Comparison of ENCODE assay signal across 2 cellular contexts in the genomic region with DNA sequence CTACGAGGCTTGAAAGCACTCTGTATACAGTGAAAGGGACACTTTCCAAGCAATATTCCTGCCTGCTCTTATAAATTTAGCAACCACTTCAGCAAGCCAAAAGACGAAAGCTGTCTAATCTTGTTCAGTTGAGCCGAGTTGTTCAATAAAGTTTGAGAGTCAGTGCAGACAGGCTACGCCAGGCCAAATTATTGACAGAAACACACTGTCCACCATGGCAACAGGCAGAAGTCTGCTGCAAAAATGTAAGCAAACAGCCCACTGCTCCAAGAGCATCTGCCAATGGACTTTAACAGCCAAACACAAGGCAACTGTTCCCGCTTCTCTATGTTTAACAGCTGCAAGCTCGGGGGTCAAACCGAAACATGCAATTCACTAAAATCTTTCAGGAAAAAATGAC.
TF ChIP-seq lines count a peak whose summit lies in the region.

No MANE protein-coding gene starts in this region.

TF ChIP-seq in IMR-90, 13 proteins besides CTCF, POLR2A, EP300 and RAD21 (continued from another document):
- TF ChIP-seq, protein P1, sequence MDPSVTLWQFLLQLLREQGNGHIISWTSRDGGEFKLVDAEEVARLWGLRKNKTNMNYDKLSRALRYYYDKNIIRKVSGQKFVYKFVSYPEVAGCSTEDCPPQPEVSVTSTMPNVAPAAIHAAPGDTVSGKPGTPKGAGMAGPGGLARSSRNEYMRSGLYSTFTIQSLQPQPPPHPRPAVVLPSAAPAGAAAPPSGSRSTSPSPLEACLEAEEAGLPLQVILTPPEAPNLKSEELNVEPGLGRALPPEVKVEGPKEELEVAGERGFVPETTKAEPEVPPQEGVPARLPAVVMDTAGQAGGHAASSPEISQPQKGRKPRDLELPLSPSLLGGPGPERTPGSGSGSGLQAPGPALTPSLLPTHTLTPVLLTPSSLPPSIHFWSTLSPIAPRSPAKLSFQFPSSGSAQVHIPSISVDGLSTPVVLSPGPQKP (IDR thresholded peaks at IDR 0.05; ENCODE audit: borderline replicate concordance, low read depth, low read length), result no peak
- TF ChIP-seq RFX5 (IDR thresholded peaks at IDR 0.05; ENCODE audit: low read depth, low read length) (no peak), CEBPB (IDR thresholded peaks at IDR 0.05; ENCODE audit: low read depth, low read length) (no peak), MAFK (IDR thresholded peaks at IDR 0.05; ENCODE audit: low read depth, low read length) (no peak), RCOR1 (IDR thresholded peaks at IDR 0.05; ENCODE audit: insufficient replicate concordance, low read length) (no peak), NFE2L2 (IDR thresholded peaks at IDR 0.05; ENCODE audit: low read depth, low read length) (no peak), SMC3 (IDR thresholded peaks at IDR 0.05; ENCODE audit: low read depth, low read length) (no peak), BHLHE40 (IDR thresholded peaks at IDR 0.05; ENCODE audit: low read depth, low read length) (no peak), MXI1 (IDR thresholded peaks at IDR 0.05; ENCODE audit: borderline replicate concordance, low read depth, low read length) (no peak), FOS (IDR thresholded peaks at IDR 0.05; ENCODE audit: low read depth, low read length) (no peak)
- TF ChIP-seq, protein P2, sequence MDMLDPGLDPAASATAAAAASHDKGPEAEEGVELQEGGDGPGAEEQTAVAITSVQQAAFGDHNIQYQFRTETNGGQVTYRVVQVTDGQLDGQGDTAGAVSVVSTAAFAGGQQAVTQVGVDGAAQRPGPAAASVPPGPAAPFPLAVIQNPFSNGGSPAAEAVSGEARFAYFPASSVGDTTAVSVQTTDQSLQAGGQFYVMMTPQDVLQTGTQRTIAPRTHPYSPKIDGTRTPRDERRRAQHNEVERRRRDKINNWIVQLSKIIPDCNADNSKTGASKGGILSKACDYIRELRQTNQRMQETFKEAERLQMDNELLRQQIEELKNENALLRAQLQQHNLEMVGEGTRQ (IDR thresholded peaks at IDR 0.05; ENCODE audit: low read depth, low read length), result no peak

TF ChIP-seq in WTC11, 78 proteins besides CTCF, POLR2A, EP300 and RAD21:
- TF ChIP-seq, protein P3, sequence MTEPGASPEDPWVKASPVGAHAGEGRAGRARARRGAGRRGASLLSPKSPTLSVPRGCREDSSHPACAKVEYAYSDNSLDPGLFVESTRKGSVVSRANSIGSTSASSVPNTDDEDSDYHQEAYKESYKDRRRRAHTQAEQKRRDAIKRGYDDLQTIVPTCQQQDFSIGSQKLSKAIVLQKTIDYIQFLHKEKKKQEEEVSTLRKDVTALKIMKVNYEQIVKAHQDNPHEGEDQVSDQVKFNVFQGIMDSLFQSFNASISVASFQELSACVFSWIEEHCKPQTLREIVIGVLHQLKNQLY (CRISPR knock-in tag; IDR thresholded peaks at IDR 0.05), result no peak
- TF ChIP-seq SP1 (CRISPR knock-in tag; conservative IDR thresholded peaks at IDR 0.05), result no peak
- TF ChIP-seq, protein P2 (CRISPR knock-in tag; IDR thresholded peaks at IDR 0.05), result no peak
- TF ChIP-seq, protein P4, sequence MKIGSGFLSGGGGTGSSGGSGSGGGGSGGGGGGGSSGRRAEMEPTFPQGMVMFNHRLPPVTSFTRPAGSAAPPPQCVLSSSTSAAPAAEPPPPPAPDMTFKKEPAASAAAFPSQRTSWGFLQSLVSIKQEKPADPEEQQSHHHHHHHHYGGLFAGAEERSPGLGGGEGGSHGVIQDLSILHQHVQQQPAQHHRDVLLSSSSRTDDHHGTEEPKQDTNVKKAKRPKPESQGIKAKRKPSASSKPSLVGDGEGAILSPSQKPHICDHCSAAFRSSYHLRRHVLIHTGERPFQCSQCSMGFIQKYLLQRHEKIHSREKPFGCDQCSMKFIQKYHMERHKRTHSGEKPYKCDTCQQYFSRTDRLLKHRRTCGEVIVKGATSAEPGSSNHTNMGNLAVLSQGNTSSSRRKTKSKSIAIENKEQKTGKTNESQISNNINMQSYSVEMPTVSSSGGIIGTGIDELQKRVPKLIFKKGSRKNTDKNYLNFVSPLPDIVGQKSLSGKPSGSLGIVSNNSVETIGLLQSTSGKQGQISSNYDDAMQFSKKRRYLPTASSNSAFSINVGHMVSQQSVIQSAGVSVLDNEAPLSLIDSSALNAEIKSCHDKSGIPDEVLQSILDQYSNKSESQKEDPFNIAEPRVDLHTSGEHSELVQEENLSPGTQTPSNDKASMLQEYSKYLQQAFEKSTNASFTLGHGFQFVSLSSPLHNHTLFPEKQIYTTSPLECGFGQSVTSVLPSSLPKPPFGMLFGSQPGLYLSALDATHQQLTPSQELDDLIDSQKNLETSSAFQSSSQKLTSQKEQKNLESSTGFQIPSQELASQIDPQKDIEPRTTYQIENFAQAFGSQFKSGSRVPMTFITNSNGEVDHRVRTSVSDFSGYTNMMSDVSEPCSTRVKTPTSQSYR (CRISPR knock-in tag; IDR thresholded peaks at IDR 0.05), result no peak
- no peak for TF ChIP-seq IRF2 (CRISPR knock-in tag; IDR thresholded peaks at IDR 0.05; ENCODE audit: borderline replicate concordance, low read depth)
- TF ChIP-seq ELF4 (CRISPR knock-in tag; IDR thresholded peaks at IDR 0.05; ENCODE audit: low read depth), result no peak
- TF ChIP-seq, protein P5, sequence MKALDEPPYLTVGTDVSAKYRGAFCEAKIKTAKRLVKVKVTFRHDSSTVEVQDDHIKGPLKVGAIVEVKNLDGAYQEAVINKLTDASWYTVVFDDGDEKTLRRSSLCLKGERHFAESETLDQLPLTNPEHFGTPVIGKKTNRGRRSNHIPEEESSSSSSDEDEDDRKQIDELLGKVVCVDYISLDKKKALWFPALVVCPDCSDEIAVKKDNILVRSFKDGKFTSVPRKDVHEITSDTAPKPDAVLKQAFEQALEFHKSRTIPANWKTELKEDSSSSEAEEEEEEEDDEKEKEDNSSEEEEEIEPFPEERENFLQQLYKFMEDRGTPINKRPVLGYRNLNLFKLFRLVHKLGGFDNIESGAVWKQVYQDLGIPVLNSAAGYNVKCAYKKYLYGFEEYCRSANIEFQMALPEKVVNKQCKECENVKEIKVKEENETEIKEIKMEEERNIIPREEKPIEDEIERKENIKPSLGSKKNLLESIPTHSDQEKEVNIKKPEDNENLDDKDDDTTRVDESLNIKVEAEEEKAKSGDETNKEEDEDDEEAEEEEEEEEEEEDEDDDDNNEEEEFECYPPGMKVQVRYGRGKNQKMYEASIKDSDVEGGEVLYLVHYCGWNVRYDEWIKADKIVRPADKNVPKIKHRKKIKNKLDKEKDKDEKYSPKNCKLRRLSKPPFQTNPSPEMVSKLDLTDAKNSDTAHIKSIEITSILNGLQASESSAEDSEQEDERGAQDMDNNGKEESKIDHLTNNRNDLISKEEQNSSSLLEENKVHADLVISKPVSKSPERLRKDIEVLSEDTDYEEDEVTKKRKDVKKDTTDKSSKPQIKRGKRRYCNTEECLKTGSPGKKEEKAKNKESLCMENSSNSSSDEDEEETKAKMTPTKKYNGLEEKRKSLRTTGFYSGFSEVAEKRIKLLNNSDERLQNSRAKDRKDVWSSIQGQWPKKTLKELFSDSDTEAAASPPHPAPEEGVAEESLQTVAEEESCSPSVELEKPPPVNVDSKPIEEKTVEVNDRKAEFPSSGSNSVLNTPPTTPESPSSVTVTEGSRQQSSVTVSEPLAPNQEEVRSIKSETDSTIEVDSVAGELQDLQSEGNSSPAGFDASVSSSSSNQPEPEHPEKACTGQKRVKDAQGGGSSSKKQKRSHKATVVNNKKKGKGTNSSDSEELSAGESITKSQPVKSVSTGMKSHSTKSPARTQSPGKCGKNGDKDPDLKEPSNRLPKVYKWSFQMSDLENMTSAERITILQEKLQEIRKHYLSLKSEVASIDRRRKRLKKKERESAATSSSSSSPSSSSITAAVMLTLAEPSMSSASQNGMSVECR (CRISPR knock-in tag; IDR thresholded peaks at IDR 0.05; ENCODE audit: borderline replicate concordance), result no peak
- no peak for TF ChIP-seq SMAD4 (CRISPR knock-in tag; IDR thresholded peaks at IDR 0.05)
- TF ChIP-seq, protein P6, sequence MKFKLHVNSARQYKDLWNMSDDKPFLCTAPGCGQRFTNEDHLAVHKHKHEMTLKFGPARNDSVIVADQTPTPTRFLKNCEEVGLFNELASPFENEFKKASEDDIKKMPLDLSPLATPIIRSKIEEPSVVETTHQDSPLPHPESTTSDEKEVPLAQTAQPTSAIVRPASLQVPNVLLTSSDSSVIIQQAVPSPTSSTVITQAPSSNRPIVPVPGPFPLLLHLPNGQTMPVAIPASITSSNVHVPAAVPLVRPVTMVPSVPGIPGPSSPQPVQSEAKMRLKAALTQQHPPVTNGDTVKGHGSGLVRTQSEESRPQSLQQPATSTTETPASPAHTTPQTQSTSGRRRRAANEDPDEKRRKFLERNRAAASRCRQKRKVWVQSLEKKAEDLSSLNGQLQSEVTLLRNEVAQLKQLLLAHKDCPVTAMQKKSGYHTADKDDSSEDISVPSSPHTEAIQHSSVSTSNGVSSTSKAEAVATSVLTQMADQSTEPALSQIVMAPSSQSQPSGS (CRISPR knock-in tag; IDR thresholded peaks at IDR 0.05; ENCODE audit: borderline replicate concordance, low read depth), result no peak
- TF ChIP-seq, protein P7, sequence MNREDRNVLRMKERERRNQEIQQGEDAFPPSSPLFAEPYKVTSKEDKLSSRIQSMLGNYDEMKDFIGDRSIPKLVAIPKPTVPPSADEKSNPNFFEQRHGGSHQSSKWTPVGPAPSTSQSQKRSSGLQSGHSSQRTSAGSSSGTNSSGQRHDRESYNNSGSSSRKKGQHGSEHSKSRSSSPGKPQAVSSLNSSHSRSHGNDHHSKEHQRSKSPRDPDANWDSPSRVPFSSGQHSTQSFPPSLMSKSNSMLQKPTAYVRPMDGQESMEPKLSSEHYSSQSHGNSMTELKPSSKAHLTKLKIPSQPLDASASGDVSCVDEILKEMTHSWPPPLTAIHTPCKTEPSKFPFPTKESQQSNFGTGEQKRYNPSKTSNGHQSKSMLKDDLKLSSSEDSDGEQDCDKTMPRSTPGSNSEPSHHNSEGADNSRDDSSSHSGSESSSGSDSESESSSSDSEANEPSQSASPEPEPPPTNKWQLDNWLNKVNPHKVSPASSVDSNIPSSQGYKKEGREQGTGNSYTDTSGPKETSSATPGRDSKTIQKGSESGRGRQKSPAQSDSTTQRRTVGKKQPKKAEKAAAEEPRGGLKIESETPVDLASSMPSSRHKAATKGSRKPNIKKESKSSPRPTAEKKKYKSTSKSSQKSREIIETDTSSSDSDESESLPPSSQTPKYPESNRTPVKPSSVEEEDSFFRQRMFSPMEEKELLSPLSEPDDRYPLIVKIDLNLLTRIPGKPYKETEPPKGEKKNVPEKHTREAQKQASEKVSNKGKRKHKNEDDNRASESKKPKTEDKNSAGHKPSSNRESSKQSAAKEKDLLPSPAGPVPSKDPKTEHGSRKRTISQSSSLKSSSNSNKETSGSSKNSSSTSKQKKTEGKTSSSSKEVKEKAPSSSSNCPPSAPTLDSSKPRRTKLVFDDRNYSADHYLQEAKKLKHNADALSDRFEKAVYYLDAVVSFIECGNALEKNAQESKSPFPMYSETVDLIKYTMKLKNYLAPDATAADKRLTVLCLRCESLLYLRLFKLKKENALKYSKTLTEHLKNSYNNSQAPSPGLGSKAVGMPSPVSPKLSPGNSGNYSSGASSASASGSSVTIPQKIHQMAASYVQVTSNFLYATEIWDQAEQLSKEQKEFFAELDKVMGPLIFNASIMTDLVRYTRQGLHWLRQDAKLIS (CRISPR knock-in tag; IDR thresholded peaks at IDR 0.05; ENCODE audit: borderline replicate concordance), result no peak
- TF ChIP-seq JAZF1 (CRISPR knock-in tag; IDR thresholded peaks at IDR 0.05), result no peak
- TF ChIP-seq JUN (CRISPR knock-in tag; IDR thresholded peaks at IDR 0.05), result no peak
- TF ChIP-seq, protein P8, sequence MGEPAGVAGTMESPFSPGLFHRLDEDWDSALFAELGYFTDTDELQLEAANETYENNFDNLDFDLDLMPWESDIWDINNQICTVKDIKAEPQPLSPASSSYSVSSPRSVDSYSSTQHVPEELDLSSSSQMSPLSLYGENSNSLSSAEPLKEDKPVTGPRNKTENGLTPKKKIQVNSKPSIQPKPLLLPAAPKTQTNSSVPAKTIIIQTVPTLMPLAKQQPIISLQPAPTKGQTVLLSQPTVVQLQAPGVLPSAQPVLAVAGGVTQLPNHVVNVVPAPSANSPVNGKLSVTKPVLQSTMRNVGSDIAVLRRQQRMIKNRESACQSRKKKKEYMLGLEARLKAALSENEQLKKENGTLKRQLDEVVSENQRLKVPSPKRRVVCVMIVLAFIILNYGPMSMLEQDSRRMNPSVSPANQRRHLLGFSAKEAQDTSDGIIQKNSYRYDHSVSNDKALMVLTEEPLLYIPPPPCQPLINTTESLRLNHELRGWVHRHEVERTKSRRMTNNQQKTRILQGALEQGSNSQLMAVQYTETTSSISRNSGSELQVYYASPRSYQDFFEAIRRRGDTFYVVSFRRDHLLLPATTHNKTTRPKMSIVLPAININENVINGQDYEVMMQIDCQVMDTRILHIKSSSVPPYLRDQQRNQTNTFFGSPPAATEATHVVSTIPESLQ (CRISPR knock-in tag; IDR thresholded peaks at IDR 0.05), result no peak
- no peak for TF ChIP-seq OVOL2 (CRISPR knock-in tag; IDR thresholded peaks at IDR 0.05; ENCODE audit: borderline replicate concordance)
- no peak for TF ChIP-seq ATF1 (CRISPR knock-in tag; IDR thresholded peaks at IDR 0.05)
